Comparison of ENCODE assay signal across 8 cellular contexts in the genomic region with DNA sequence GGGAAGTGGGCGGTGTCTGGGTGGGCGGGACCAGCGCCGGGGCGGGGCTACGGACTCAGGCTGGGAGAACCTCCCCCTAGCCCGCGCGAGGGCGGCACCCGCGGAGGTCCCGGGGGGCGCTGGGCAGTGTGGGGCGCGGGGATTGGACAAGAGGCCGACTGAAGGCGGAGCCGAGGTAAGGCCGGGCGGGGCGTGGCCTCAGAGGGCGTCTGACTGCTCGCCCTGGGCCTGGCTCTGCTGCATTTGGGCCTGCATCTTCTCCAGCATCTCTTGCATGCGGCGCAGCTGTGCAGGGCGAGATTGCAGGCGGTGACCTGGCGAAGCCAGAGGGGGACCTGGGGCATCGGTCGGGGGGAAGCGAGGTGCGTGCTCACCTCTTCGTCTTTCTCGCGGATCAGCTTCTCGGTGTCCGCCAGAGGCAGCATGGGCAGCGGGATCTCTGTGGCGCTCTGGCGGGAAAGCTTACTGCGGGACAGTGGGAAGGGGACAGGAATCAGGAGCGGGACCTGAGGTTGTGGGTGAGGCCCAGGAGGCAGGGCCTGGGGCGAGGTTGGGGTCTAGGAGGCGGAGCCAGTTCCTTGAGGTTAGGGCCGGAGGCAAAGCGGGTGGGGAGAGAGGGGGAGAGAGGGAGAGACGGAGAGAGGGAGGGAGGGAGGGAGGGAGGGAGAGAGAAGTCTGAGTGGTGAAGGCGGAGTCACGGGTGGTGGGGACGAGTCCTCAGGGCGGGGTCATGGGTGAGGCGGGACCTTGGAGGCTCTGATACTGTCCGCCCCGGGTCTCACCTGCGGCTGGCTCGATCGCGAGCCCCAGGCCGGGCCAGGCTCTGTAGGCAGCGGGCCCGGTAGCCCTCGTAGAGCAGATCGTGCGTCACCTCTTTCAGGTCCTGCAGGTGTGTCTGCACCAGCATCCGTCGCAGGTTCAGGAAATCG. TPM values are rescaled to one million over a fixed set of nuclear protein-coding genes. Genes with fewer than 3 reads are reported as not detected.
A peak's percentile ranks its signal among the peaks of the same experiment; 100 is the strongest.
DNase-seq lines count a peak whose midpoint lies in the region; TF ChIP-seq lines count a peak whose summit lies in the region.

No MANE protein-coding gene starts in this region.

- peaks cover 67% of the 10 kb centered on the region for H3K4me1 Mint-ChIP-seq in activated naive CD4-positive, alpha-beta T cell treated with anti-CD3 and anti-CD28 coated beads, Interleukin-2, amount 10 ng/mL, durations not matched to agents 7 days and 5 days

- no peaks in the 10 kb centered on the region for H3K9me3 Mint-ChIP-seq in activated naive CD4-positive, alpha-beta T cell treated with anti-CD3 and anti-CD28 coated beads, Interleukin-2, amount 10 ng/mL, durations not matched to agents 7 days and 5 days

- peak overlapping the region; percentile 97 for H3K27ac Mint-ChIP-seq in activated naive CD4-positive, alpha-beta T cell treated with anti-CD3 and anti-CD28 coated beads, Interleukin-2, amount 10 ng/mL, durations not matched to agents 7 days and 5 days

- peaks cover 22% of the 10 kb centered on the region for H3K4me1 ChIP-seq in SJSA1 (replicated peaks)

- H3K27ac ChIP-seq in SJSA1, result peak overlapping the region; percentile 99
- H3K27ac ChIP-seq in temporal lobe (ENCODE audit: low read depth, low read length), result peak overlapping the region; percentile 100

- TF ChIP-seq CTCF in HFF-Myc (IDR thresholded peaks at IDR 0.05; ENCODE audit: low read depth, low read length, missing control alignments), result peak; percentile 5

- peak overlapping the region; percentile 83 for H3K4me3 Mint-ChIP-seq in activated naive CD4-positive, alpha-beta T cell treated with anti-CD3 and anti-CD28 coated beads, Interleukin-2, amount 10 ng/mL, durations not matched to agents 7 days and 5 days

- H3K27me3 ChIP-seq in SJSA1 (replicated peaks), result no peaks in the 10 kb centered on the region

- CTCF ChIA-PET in activated naive CD4-positive, alpha-beta T cell treated with anti-CD3 and anti-CD28 coated beads, Interleukin-2, amount 10 ng/mL, durations not matched to agents 7 days and 5 days (lab: Charles Lee), result interaction anchor here (1.5 kb wide), 1 partner anchor 31 kb away, joined by 5 read pairs; no protein-coding TSS in a partner anchor

- H3K4me3 ChIP-seq in HFF-Myc (replicated peaks; ENCODE audit: low read depth, low read length) (peak overlapping the region; percentile 71), SJSA1 (peak overlapping the region; percentile 60)

- H3K9me3 ChIP-seq in SJSA1 (replicated peaks), result no peaks in the 10 kb centered on the region

- DNase-seq in GM04504 (ENCODE audit: low read depth) (peak; percentile 95), HFF-Myc (ENCODE audit: extremely low read depth, low read depth) (peak; percentile 84), MV-4-11 (lab: John Stamatoyannopoulos, UW) (peak; percentile 96), SJSA1 (ENCODE audit: low read depth in 1 of 2, low spot score in 2 of 2) (peak; percentile 96 to 99), germinal center (ENCODE audit: low spot score) (peak; percentile 99), occipital lobe (lab: John Stamatoyannopoulos, UW) (peak; percentile 100)
- peak; percentile 99 for DNase-seq in activated naive CD4-positive, alpha-beta T cell treated with anti-CD3 and anti-CD28 coated beads, Interleukin-2, amount 10 ng/mL, durations not matched to agents 7 days and 5 days

- H3K36me3 Mint-ChIP-seq in activated naive CD4-positive, alpha-beta T cell treated with anti-CD3 and anti-CD28 coated beads, Interleukin-2, amount 10 ng/mL, durations not matched to agents 7 days and 5 days, result peaks cover 43% of the 10 kb centered on the region

- 0 out of 2 replicates have a peak, but pooled peaks cover 6% of the 10 kb centered on the region for H3K36me3 ChIP-seq in SJSA1

- H3K27me3 Mint-ChIP-seq in activated naive CD4-positive, alpha-beta T cell treated with anti-CD3 and anti-CD28 coated beads, Interleukin-2, amount 10 ng/mL, durations not matched to agents 7 days and 5 days, result no peaks in the 10 kb centered on the region

RNA-seq across cellular contexts. Expression of gene SEPTIN1, which starts 3.9 kb away (rescaled TPM):
- total RNA-seq in SJSA1 (2014; rRNA removed; shearing (Covaris generic)), result not detected in 2 replicates
- total RNA-seq in occipital lobe (under 0.01 TPM), temporal lobe (0.74 TPM)

RNA-seq across cellular contexts. Expression of gene MYL11, which starts 3.9 kb away (rescaled TPM):
- not detected in 2 replicates for total RNA-seq in SJSA1 (2014; rRNA removed; shearing (Covaris generic))
- total RNA-seq in occipital lobe, result 6.1 TPM
- not detected for total RNA-seq in temporal lobe

RNA-seq across cellular contexts. Expression of gene TBC1D10B, which starts 8.2 kb away (rescaled TPM):
- 25.8 and 42.5 TPM in 2 replicates for total RNA-seq in SJSA1 (2014; rRNA removed; shearing (Covaris generic))
- total RNA-seq in occipital lobe (25.6 TPM), temporal lobe (28.8 TPM)

RNA-seq across cellular contexts. Expression of gene ZNF48, which starts 16.7 kb away (rescaled TPM):
- 9.6 and 17.3 TPM in 2 replicates for total RNA-seq in SJSA1 (2014; rRNA removed; shearing (Covaris generic))
- total RNA-seq in occipital lobe, result 32.0 TPM
- 20.4 TPM for total RNA-seq in temporal lobe

RNA-seq across cellular contexts. Expression of gene CD2BP2, which starts 23.4 kb away (rescaled TPM):
- total RNA-seq in SJSA1 (2014; rRNA removed; shearing (Covaris generic)), result 55.8 and 60.7 TPM in 2 replicates
- 39.8 TPM for total RNA-seq in occipital lobe
- total RNA-seq in temporal lobe, result 38.6 TPM

Comparison
In these comparisons a context has a peak if more than half of its experiments do, and no peak if none do; other contexts are left out.
1. Peak in every context shown above with its lines: DNase-seq, H3K4me3 ChIP-seq and H3K27ac ChIP-seq.